11 cellular contexts compared by ENCODE assay signal in the genomic region with DNA sequence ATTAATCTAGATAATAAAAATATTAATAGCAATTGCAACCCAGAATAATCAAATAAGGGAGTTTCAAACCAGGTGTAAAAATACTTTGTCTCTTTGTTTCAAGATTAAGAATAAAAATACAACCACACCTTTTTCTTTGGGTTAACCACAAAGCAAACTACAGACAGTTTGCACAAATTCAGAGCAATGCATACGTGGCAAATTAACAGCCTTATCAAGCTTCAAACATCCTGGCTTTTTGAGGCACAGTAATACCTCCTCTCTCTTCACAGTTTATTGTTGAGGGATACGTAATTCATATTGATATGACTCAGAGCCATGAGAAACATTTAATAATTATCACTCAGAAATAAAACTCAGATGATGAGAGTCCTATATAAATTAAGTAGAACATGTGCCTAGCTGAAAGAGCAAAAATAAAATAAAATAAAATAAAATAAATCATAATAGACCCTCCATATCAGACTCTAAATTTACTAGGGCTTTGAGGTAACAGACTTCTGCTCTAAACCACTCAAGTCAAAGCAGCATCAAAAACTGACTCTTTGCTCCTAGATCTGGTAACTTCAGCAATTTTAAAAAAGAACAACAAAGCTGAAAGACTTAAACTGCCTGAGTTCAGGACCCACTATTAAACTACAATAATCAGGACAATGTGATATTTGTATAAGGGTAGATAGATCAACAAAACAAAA. TPM values are rescaled to one million over a fixed set of nuclear protein-coding genes. Genes with fewer than 3 reads are reported as not detected.
DNase-seq lines count a peak whose midpoint lies in the region; ATAC-seq and TF ChIP-seq lines count a peak whose summit lies in the region.
"Had no signal": no experiment of that assay in that cellular context is flagged by ENCODE, and none has a peak within 500 bp of the region (broad histone marks: within the 10 kb centered on the region; RNA-seq: fewer than 3 reads in every experiment).

No MANE protein-coding gene starts in this region.

- H3K27ac Mint-ChIP-seq in activated CD4-positive, alpha-beta T cell treated with anti-CD3 and anti-CD28 coated beads, Interleukin-2, amount 10 ng/mL, durations not matched to agents 7 days and 5 days = peak overlapping the region; percentile 91
- peak overlapping the region; percentile 89 to 94 for H3K27ac Mint-ChIP-seq in T-cell
- peak overlapping the region; percentile 66 for H3K27ac Mint-ChIP-seq in natural killer cell treated with Interleukin-12 subunit alpha and Interleukin-12 subunit beta and Interleukin-15 and Interleukin-18, amount 100 ng/mL, for 72 hours

- peaks cover 53% of the 10 kb centered on the region for H3K4me1 Mint-ChIP-seq in activated CD4-positive, alpha-beta T cell treated with anti-CD3 and anti-CD28 coated beads, Interleukin-2, amount 10 ng/mL, durations not matched to agents 7 days and 5 days
- H3K4me1 Mint-ChIP-seq in T-cell = peaks cover 58 to 75% (median 71%) of the 10 kb centered on the region in 3 donors
- peaks cover 18 to 34% of the 10 kb centered on the region in 2 donors for H3K4me1 Mint-ChIP-seq in natural killer cell treated with Interleukin-12 subunit alpha and Interleukin-12 subunit beta and Interleukin-15 and Interleukin-18, amount 100 ng/mL, for 72 hours (ENCODE audit: low read depth in 2 of 2)

- peaks cover 44% of the 10 kb centered on the region for H3K36me3 Mint-ChIP-seq in activated CD4-positive, alpha-beta T cell treated with anti-CD3 and anti-CD28 coated beads, Interleukin-2, amount 10 ng/mL, durations not matched to agents 7 days and 5 days (ENCODE audit: low read depth)
- peaks cover 13% of the 10 kb centered on the region for H3K36me3 Mint-ChIP-seq in T-cell
- H3K36me3 Mint-ChIP-seq in natural killer cell treated with Interleukin-12 subunit alpha and Interleukin-12 subunit beta and Interleukin-15 and Interleukin-18, amount 100 ng/mL, for 72 hours = no peaks in the 10 kb centered on the region

- H3K9me3 Mint-ChIP-seq in activated CD4-positive, alpha-beta T cell treated with anti-CD3 and anti-CD28 coated beads, Interleukin-2, amount 10 ng/mL, durations not matched to agents 7 days and 5 days = peaks cover 2% of the 10 kb centered on the region
- no peaks in the 10 kb centered on the region for H3K9me3 Mint-ChIP-seq in T-cell
- no peaks in the 10 kb centered on the region for H3K9me3 Mint-ChIP-seq in natural killer cell treated with Interleukin-12 subunit alpha and Interleukin-12 subunit beta and Interleukin-15 and Interleukin-18, amount 100 ng/mL, for 72 hours

- H3K9me3 ChIP-seq in OCI-LY7 (ENCODE audit: low read length) = no peaks in the 10 kb centered on the region
- H3K9me3 ChIP-seq: esophagus muscularis mucosa, vagina had no signal

- no peaks in the 10 kb centered on the region for H3K79me2 ChIP-seq in OCI-LY7 (ENCODE audit: insufficient read depth, low read depth, low read length)

- H3K4me1 ChIP-seq in OCI-LY7 (ENCODE audit: insufficient read depth, low read length, poor library complexity, severe bottlenecking) = peaks cover 8% of the 10 kb centered on the region

- H4K20me1 ChIP-seq in OCI-LY7 (ENCODE audit: insufficient read depth, low read length) = no peaks in the 10 kb centered on the region

- peaks cover 19% of the 10 kb centered on the region; the same call in 1 of the 2 replicates for H3K36me3 ChIP-seq in OCI-LY7 (ENCODE audit: insufficient read depth, low read length)
- H3K36me3 ChIP-seq: esophagus muscularis mucosa, vagina had no signal

- H2AFZ ChIP-seq in OCI-LY7 (ENCODE audit: low read length) = no peak overlapping the region

- H3K4me2 ChIP-seq in OCI-LY7 (ENCODE audit: low read length) = no peak overlapping the region

- no peak overlapping the region for H3K4me3 ChIP-seq in OCI-LY7 (ENCODE audit: low read depth, low read length, poor library complexity, severe bottlenecking)
- H3K4me3 ChIP-seq: esophagus muscularis mucosa, vagina had no signal

- intact Hi-C loops in OCI-LY7 (cut with micrococcal nuclease; ENCODE audit: unreplicated experiment) = no loop called here

- peak; percentile 60 for ATAC-seq in HG02759 (IDR thresholded peaks at IDR 0.05; ENCODE audit: unreplicated experiment)
- peak; percentile 94 to 99 (median 98) for ATAC-seq in T-cell (replicated peaks in 1 of 4)
- peak; percentile 82 to 96 for ATAC-seq in natural killer cell treated with Interleukin-12 subunit alpha and Interleukin-12 subunit beta and Interleukin-15 and Interleukin-18, amount 100 ng/mL, for 72 hours
- ATAC-seq in HG03342 (IDR thresholded peaks at IDR 0.05; ENCODE audit: unreplicated experiment) = no peak

- peak; percentile 49 for DNase-seq in activated CD4-positive, alpha-beta T cell treated with anti-CD3 and anti-CD28 coated beads, Interleukin-2, amount 10 ng/mL, durations not matched to agents 7 days and 5 days
- DNase-seq in activated CD4-positive, alpha-beta T cell treated with anti-CD3 and anti-CD28 coated beads, Interleukin-2, amount 50 U/mL, for 48 hours = no peak
- peak in 18 of 34 experiments; percentile 5 to 56 (median 25) for DNase-seq in T-cell
- DNase-seq in natural killer cell treated with Interleukin-12 subunit alpha and Interleukin-12 subunit beta and Interleukin-15 and Interleukin-18, amount 100 ng/mL, for 72 hours (ENCODE audit: low spot score) = no peak
- no peak for DNase-seq in OCI-LY7 (ENCODE audit: low spot score)
- DNase-seq in cortex of kidney (lab: John Stamatoyannopoulos, UW) = no peak
- DNase-seq: stimulated activated CD4-positive, alpha-beta T cell treated with anti-CD3 and anti-CD28 coated beads, Interleukin-12 subunit alpha, Interleukin-12 subunit beta, amount 100 ng/mL, for 4 hours had no signal

- TF ChIP-seq CTCF in OCI-LY7 (conservative IDR thresholded peaks at IDR 0.05; ENCODE audit: low read length) = no peak

- no TSS peak for BruUV-seq in OCI-LY7 (replicated peaks; lab: Mats Ljungman, UMichigan)

- no peaks in the 10 kb centered on the region for H3K27me3 Mint-ChIP-seq in activated CD4-positive, alpha-beta T cell treated with anti-CD3 and anti-CD28 coated beads, Interleukin-2, amount 10 ng/mL, durations not matched to agents 7 days and 5 days
- no peaks in the 10 kb centered on the region for H3K27me3 Mint-ChIP-seq in T-cell
- H3K27me3 Mint-ChIP-seq in natural killer cell treated with Interleukin-12 subunit alpha and Interleukin-12 subunit beta and Interleukin-15 and Interleukin-18, amount 100 ng/mL, for 72 hours = no peaks in the 10 kb centered on the region

- H3K4me3 Mint-ChIP-seq in activated CD4-positive, alpha-beta T cell treated with anti-CD3 and anti-CD28 coated beads, Interleukin-2, amount 10 ng/mL, durations not matched to agents 7 days and 5 days = peak overlapping the region; percentile 44
- peak overlapping the region; percentile 31 to 59 (median 41) for H3K4me3 Mint-ChIP-seq in T-cell
- H3K4me3 Mint-ChIP-seq in natural killer cell treated with Interleukin-12 subunit alpha and Interleukin-12 subunit beta and Interleukin-15 and Interleukin-18, amount 100 ng/mL, for 72 hours = peak overlapping the region; percentile 13

- no peak overlapping the region for H3K27ac ChIP-seq in OCI-LY7 (ENCODE audit: low read depth, low read length, poor library complexity, severe bottlenecking)
- H3K27ac ChIP-seq: esophagus muscularis mucosa, vagina had no signal

- CTCF ChIA-PET in activated CD4-positive, alpha-beta T cell treated with anti-CD3 and anti-CD28 coated beads, Interleukin-2, amount 10 ng/mL, durations not matched to agents 7 days and 5 days (lab: Charles Lee) = no interaction called here
- CTCF ChIA-PET in T-cell (lab: Charles Lee) (interaction anchor here (0.5 to 1.6 kb wide), 4 partner anchors 10 to 507 kb away, joined by 3 to 5 read pairs (median 4); no protein-coding TSS in a partner anchor), OCI-LY7 (lab: Charles Lee; ENCODE audit: unreplicated experiment) (no interaction called here)

- POLR2A ChIA-PET in activated CD4-positive, alpha-beta T cell treated with anti-CD3 and anti-CD28 coated beads, Interleukin-2, amount 10 ng/mL, durations not matched to agents 7 days and 5 days (lab: Charles Lee) = no interaction called here
- POLR2A ChIA-PET in T-cell (lab: Charles Lee) = interaction anchor here in 1 of 2 donors (0.6 to 2.5 kb wide), 2 partner anchors 11 to 866 kb away, joined by 3 to 27 read pairs; partner anchors contain the start of gene EDEM3
- POLR2A ChIA-PET in OCI-LY7 (lab: Charles Lee) = interaction anchor here (1.0 kb wide), 1 partner anchor 48 kb away, joined by 3 read pairs; no protein-coding TSS in a partner anchor

- H3K9me2 ChIP-seq in OCI-LY7 (ENCODE audit: insufficient read depth, low read length) = no peaks in the 10 kb centered on the region

RNA-seq across cellular contexts. Expression of gene EDEM3, which starts 11.4 kb away (rescaled TPM):
- total RNA-seq in activated CD4-positive, alpha-beta T cell treated with anti-CD3 and anti-CD28 coated beads, Interleukin-2, amount 10 ng/mL, durations not matched to agents 7 days and 5 days = 10 to 100 TPM; 28.4 to 32.8 TPM
- 10 to 100 TPM; 21.0 to 44.1 (median 39.1) TPM for total RNA-seq in T-cell
- total RNA-seq in natural killer cell treated with Interleukin-12 subunit alpha and Interleukin-12 subunit beta and Interleukin-15 and Interleukin-18, amount 100 ng/mL, for 72 hours = 10 to 100 TPM; 21.5 to 33.6 TPM
- total RNA-seq in OCI-LY7 (2014; rRNA removed; shearing (Covaris generic)) = 15.7 and 19.5 TPM in 2 replicates
- 27.4 and 27.7 TPM in 2 replicates for total RNA-seq in OCI-LY7 (2022)

Comparison
In these comparisons a context has a peak if more than half of its experiments do, and no peak if none do; other contexts are left out.
1. DNase-seq: peak in activated CD4-positive, alpha-beta T cell treated with anti-CD3 and anti-CD28 coated beads, Interleukin-2, amount 10 ng/mL, durations not matched to agents 7 days and 5 days (single experiment) and T-cell (18 of 34); none in activated CD4-positive, alpha-beta T cell treated with anti-CD3 and anti-CD28 coated beads, Interleukin-2, amount 50 U/mL, for 48 hours (0 of 2), natural killer cell treated with Interleukin-12 subunit alpha and Interleukin-12 subunit beta and Interleukin-15 and Interleukin-18, amount 100 ng/mL, for 72 hours (single experiment), OCI-LY7 (single experiment) and cortex of kidney (single experiment).
2. CTCF ChIA-PET loops: an anchor here in T-cell (0.5 to 1.6 kb wide); none called in activated CD4-positive, alpha-beta T cell treated with anti-CD3 and anti-CD28 coated beads, Interleukin-2, amount 10 ng/mL, durations not matched to agents 7 days and 5 days and OCI-LY7.
3. Peak in every context shown above with its lines, with median percentiles within 50 percentile points of each other: H3K27ac Mint-ChIP-seq and H3K4me3 Mint-ChIP-seq.